In the genomic region with DNA sequence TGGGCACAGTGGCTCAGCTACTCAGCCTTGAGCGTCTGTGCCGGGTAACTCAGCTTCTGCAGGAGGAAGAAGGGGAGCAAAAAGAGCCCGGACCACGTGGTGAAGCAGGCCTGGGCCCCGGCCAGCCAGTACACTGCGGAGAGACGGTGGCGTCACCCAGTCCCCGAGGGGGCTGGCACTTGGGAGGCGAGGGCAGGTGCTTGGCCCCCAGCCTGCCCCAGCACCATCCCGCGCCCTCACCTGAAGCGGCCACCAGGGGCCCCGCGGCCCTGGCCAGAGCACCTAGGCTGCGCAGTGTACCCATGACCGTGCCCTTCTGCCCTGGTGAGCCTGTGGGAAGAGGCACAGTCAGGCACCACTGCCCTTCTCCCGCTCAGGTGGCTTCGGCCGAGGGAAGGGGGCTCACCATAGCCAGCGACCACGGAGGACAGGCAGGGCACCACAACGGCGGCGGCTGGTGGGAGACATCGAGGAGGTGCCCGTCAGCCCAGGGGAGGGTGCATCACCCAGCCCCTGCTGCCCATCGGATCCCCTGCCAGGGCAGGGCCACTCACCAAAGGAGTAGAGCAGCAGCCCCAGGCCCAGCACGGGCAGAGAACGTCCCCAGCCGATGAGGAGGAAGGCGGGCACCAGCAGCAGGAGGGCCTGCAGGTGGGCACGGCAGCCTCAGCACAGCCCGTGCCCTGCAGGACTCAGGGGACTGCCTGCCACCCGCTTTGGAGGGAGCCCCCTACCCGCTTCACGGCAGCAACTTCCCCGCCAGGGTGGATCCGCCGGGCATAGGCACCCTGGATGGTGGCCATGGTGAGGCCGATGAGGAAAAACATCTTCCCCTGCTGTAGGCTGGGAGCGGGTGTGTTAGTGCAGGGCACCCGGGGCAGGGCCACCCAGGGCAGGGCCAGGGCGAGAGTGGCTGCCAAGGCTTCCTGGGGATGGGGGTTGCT, we compare ENCODE assay signal across 8 cellular contexts. TPM values are rescaled to one million over a fixed set of nuclear protein-coding genes. Genes with fewer than 3 reads are reported as not detected.
DNase-seq lines count a peak whose midpoint lies in the region; ATAC-seq and TF ChIP-seq lines count a peak whose summit lies in the region.

No MANE protein-coding gene starts in this region.

- peak overlapping the region; percentile 86 for H3K27ac Mint-ChIP-seq in memory B cell

- H3K4me1 Mint-ChIP-seq in memory B cell: peaks cover 32% of the 10 kb centered on the region

- intact Hi-C loops in ascending aorta (cut with DNase I): loop anchor here (10.0 kb wide), 1 partner anchor 466 kb away; the partner anchor contains the start of gene RNF4

- H3K27me3 ChIP-seq in H7 (ENCODE audit: control insufficient read depth, insufficient read depth, low read length) (no peaks in the 10 kb centered on the region), ascending aorta (no peaks in the 10 kb centered on the region)

- H3K9me3 ChIP-seq in ascending aorta: no peaks in the 10 kb centered on the region

- peaks cover 0 to 14% of the 10 kb centered on the region in 2 donors for H3K4me1 ChIP-seq in ascending aorta

- peaks cover 15% of the 10 kb centered on the region for H3K36me3 ChIP-seq in H7 (replicated peaks; ENCODE audit: control insufficient read depth, insufficient read depth, low read length)
- peaks cover 39 to 58% of the 10 kb centered on the region in 2 donors for H3K36me3 ChIP-seq in ascending aorta

- H3K27ac ChIP-seq in 22Rv1: peak overlapping the region; percentile 54
- peak overlapping the region; percentile 54 to 79 for H3K27ac ChIP-seq in ascending aorta

- H3K4me3 ChIP-seq in H7 (ENCODE audit: insufficient read depth, low read depth, low read length) (no peak overlapping the region), ascending aorta (no peak overlapping the region)

- ATAC-seq in memory B cell (ENCODE audit: low read depth): no peak

- H3K36me3 Mint-ChIP-seq in memory B cell: peaks cover 19% of the 10 kb centered on the region

- H3K27me3 Mint-ChIP-seq in memory B cell: no peaks in the 10 kb centered on the region

- peak overlapping the region; percentile 49 for H3K4me3 Mint-ChIP-seq in memory B cell

- peak; percentile 84 for DNase-seq in H7
- DNase-seq in ascending aorta (ENCODE audit: low spot score in 2 of 2): no peak
- no peak for DNase-seq in memory B cell (ENCODE audit: low spot score in 2 of 2)
- no peak for DNase-seq in DMS 273 (lab: John Stamatoyannopoulos, UW; ENCODE audit: unreplicated experiment)
- DNase-seq in OCI-M2 (lab: John Stamatoyannopoulos, UW; ENCODE audit: unreplicated experiment): no peak
- DNase-seq in H4 (ENCODE audit: low spot score): no peak
- DNase-seq in AG20443 (ENCODE audit: low spot score): no peak

- H3K9me3 Mint-ChIP-seq in memory B cell: no peaks in the 10 kb centered on the region

- peak; percentile 23 for TF ChIP-seq CTCF in 22Rv1 (IDR thresholded peaks at IDR 0.05)
- no peak for TF ChIP-seq CTCF in ascending aorta (IDR thresholded peaks at IDR 0.05)

RNA-seq across cellular contexts. Expression of gene NOP14, which starts 32.1 kb away (rescaled TPM):
- 17.3 and 19.2 TPM in 2 replicates for total RNA-seq in H7 (2014; rRNA removed; shearing (Covaris generic))
- 12.3 TPM for total RNA-seq in ascending aorta
- total RNA-seq in H4 (2014; rRNA removed; shearing (Covaris generic)): 15.8 and 18.8 TPM in 2 replicates

RNA-seq across cellular contexts. Expression of gene GRK4, which starts 32.3 kb away (rescaled TPM):
- total RNA-seq in H7 (2014; rRNA removed; shearing (Covaris generic)): 0.48 and 1.9 TPM in 2 replicates
- 1.9 TPM for total RNA-seq in ascending aorta
- 1.6 and 3.3 TPM in 2 replicates for total RNA-seq in H4 (2014; rRNA removed; shearing (Covaris generic))
